ENCODE assay signal across 1 cellular context in genomic region chr3:156818890-156819289, GRCh38.
A peak's percentile ranks its signal among the peaks of the same experiment; 100 is the strongest.
TF ChIP-seq lines count a peak whose summit lies in the region.

No MANE protein-coding gene starts in this region.

TF ChIP-seq in HepG2, 621 proteins besides CTCF, POLR2A, EP300 and RAD21 (continued from another document):
- TF ChIP-seq AHDC1 (CRISPR knock-in tag; IDR thresholded peaks at IDR 0.05; ENCODE audit: borderline replicate concordance) (peak; percentile 22; the same call in 1 of the 2 replicates), ZNF225 (CRISPR knock-in tag; IDR thresholded peaks at IDR 0.05) (no peak), RFX1 (IDR thresholded peaks at IDR 0.05) (no peak), ZMYM3 (CRISPR knock-in tag; IDR thresholded peaks at IDR 0.05) (no peak), RXRA (CRISPR knock-in tag; IDR thresholded peaks at IDR 0.05) (no peak), PCBP1 (IDR thresholded peaks at IDR 0.05; ENCODE audit: borderline replicate concordance, low read depth, low read length) (no peak), ZFP36L2 (CRISPR knock-in tag; IDR thresholded peaks at IDR 0.05) (no peak), ZBTB21 (CRISPR knock-in tag; IDR thresholded peaks at IDR 0.05) (no peak), ZNF576 (CRISPR knock-in tag; IDR thresholded peaks at IDR 0.05) (no peak), HBP1 (CRISPR knock-in tag; IDR thresholded peaks at IDR 0.05; ENCODE audit: low read depth) (no peak)
- TF ChIP-seq, protein P1, sequence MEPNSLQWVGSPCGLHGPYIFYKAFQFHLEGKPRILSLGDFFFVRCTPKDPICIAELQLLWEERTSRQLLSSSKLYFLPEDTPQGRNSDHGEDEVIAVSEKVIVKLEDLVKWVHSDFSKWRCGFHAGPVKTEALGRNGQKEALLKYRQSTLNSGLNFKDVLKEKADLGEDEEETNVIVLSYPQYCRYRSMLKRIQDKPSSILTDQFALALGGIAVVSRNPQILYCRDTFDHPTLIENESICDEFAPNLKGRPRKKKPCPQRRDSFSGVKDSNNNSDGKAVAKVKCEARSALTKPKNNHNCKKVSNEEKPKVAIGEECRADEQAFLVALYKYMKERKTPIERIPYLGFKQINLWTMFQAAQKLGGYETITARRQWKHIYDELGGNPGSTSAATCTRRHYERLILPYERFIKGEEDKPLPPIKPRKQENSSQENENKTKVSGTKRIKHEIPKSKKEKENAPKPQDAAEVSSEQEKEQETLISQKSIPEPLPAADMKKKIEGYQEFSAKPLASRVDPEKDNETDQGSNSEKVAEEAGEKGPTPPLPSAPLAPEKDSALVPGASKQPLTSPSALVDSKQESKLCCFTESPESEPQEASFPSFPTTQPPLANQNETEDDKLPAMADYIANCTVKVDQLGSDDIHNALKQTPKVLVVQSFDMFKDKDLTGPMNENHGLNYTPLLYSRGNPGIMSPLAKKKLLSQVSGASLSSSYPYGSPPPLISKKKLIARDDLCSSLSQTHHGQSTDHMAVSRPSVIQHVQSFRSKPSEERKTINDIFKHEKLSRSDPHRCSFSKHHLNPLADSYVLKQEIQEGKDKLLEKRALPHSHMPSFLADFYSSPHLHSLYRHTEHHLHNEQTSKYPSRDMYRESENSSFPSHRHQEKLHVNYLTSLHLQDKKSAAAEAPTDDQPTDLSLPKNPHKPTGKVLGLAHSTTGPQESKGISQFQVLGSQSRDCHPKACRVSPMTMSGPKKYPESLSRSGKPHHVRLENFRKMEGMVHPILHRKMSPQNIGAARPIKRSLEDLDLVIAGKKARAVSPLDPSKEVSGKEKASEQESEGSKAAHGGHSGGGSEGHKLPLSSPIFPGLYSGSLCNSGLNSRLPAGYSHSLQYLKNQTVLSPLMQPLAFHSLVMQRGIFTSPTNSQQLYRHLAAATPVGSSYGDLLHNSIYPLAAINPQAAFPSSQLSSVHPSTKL (CRISPR knock-in tag; IDR thresholded peaks at IDR 0.05) = no peak
